10 cellular contexts compared by ENCODE assay signal in the genomic region with DNA sequence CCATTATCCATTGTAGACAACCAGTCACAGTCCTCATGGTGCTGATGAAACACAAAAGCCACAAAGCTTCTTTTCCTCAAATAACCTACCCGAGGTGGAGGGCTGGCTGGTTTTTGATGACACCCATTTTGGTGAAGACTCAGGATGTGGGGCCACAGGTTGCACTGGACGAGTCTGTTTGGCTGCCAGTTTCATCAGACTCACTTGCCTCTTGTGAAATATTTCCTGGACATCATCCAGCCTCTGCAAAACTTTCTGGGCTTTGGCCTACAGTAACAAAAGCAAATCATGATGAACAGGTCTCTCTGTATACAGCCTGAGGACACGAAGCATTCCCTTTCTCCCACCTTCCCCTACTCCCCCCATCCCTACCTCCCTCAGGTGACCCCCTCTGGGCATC. TPM values are rescaled to one million over a fixed set of nuclear protein-coding genes. Genes with fewer than 3 reads are reported as not detected.
DNase-seq lines count a peak whose midpoint lies in the region; ATAC-seq, FAIRE-seq and TF ChIP-seq lines count a peak whose summit lies in the region.
"Had no signal": no experiment of that assay in that cellular context is flagged by ENCODE, and none has a peak within 500 bp of the region (broad histone marks: within the 10 kb centered on the region; RNA-seq: fewer than 3 reads in every experiment).

No MANE protein-coding gene starts in this region.

- no peak overlapping the region for H3K9ac ChIP-seq in mesendoderm (ENCODE audit: low read length)
- H3K9ac ChIP-seq: BLaER1 treated with 17β-estradiol and CSF1 and Interleukin-3, amounts not matched to agents 10 nM and 100 nM had no signal

- peak overlapping the region; percentile 69 to 80 for H3K27ac ChIP-seq in A549
- H3K27ac ChIP-seq in left lung = peak overlapping the region in 1 of 2 donors; percentile 26
- no peak overlapping the region for H3K27ac ChIP-seq in mesendoderm (ENCODE audit: low read depth, low read length)

- no peak overlapping the region for H2AK5ac ChIP-seq in mesendoderm (ENCODE audit: low read length)

- whole genome bisulfite sequencing in A549 (ENCODE audit: missing lambda C conversion rate) = 14% methylated on average over 3 of the region's 3 CpGs
- no CpG with 5 or more reads among the region's 3 CpGs for WGBS in mesendoderm (ENCODE audit: extremely low coverage, insufficient coverage, low lambda C conversion rate)

- H3K4ac ChIP-seq in mesendoderm (ENCODE audit: low read depth, low read length) = no peak overlapping the region

- no peaks in the 10 kb centered on the region for H3K9me3 Mint-ChIP-seq in activated naive CD8-positive, alpha-beta T cell treated with anti-CD3 and anti-CD28 coated beads for 36 hours

- peak in 1 of 2 experiments; percentile 25 for DNase-seq in A549 (ENCODE audit: low read depth in 1 of 2, low spot score in 1 of 2)
- DNase-seq in KG1 (lab: John Stamatoyannopoulos, UW) = peak; percentile 20
- DNase-seq in astrocyte of the spinal cord (ENCODE audit: low read depth, low spot score) = peak; percentile 90
- DNase-seq in left lung = peak in 1 of 2 donors; percentile 54
- DNase-seq in mesendoderm = no peak
- no peak for DNase-seq in stimulated activated CD4-positive, alpha-beta T cell treated with anti-CD3 and anti-CD28 coated beads, Interleukin-1b, Interleukin-23, amount 100 ng/mL, for 48 hours
- DNase-seq in activated naive CD8-positive, alpha-beta T cell treated with anti-CD3 and anti-CD28 coated beads for 36 hours = no peak
- DNase-seq: activated T-cell treated with anti-CD3 and anti-CD28 coated beads, Interleukin-2, amount 50 U/mL, for 48 hours had no signal

- H3K9me3 ChIP-seq in A549 (no peaks in the 10 kb centered on the region; the same call in 2 of the 3 replicates), left lung (no peaks in the 10 kb centered on the region)

- no peak overlapping the region for H4K5ac ChIP-seq in mesendoderm (ENCODE audit: low read length)

- no peak overlapping the region for H3K23ac ChIP-seq in mesendoderm (ENCODE audit: low read length)

- TF ChIP-seq EP300 in A549 (IDR thresholded peaks at IDR 0.05) = peak in 1 of 2 experiments; percentile 31; a peak in 1 of 5 replicates

- H3K36me3 ChIP-seq in left lung (no peaks in the 10 kb centered on the region), mesendoderm (ENCODE audit: control insufficient read depth, insufficient read depth, low read length) (no peaks in the 10 kb centered on the region)

- no peak overlapping the region for H3K18ac ChIP-seq in mesendoderm (ENCODE audit: low read length)

- H3K79me2 ChIP-seq in mesendoderm (ENCODE audit: control insufficient read depth, insufficient read depth, low read length) = no peaks in the 10 kb centered on the region

- TF ChIP-seq POLR2A in A549 (IDR thresholded peaks at IDR 0.05; ENCODE audit: low read length) = no peak

- intact Hi-C loops in left lung (cut with DNase I) = no loop called here

- POLR2A ChIA-PET in A549 (lab: Yijun Ruan, JAX) = no interaction called here

- TF ChIP-seq CTCF in A549 (IDR thresholded peaks at IDR 0.05) (no peak), astrocyte of the spinal cord (IDR thresholded peaks at IDR 0.05; ENCODE audit: low read depth, low read length) (no peak), left lung (IDR thresholded peaks at IDR 0.05) (no peak)

- H4K8ac ChIP-seq in mesendoderm (ENCODE audit: low read depth, low read length) = no peak overlapping the region

- H3K56ac ChIP-seq in mesendoderm (ENCODE audit: low read length) = no peak overlapping the region

- CTCF ChIA-PET in A549 (lab: Yijun Ruan, JAX) = interaction anchor here (1.0 kb wide), 1 partner anchor 78 kb away, joined by 3 read pairs; no protein-coding TSS in a partner anchor

- H3K36me3 Mint-ChIP-seq in activated naive CD8-positive, alpha-beta T cell treated with anti-CD3 and anti-CD28 coated beads for 36 hours = peaks cover 18% of the 10 kb centered on the region

- no peak for TF ChIP-seq RAD21 in A549 (conservative IDR thresholded peaks at IDR 0.05 in 1 of 2, IDR thresholded peaks at IDR 0.05 in 1 of 2)

- no peaks in the 10 kb centered on the region for H3K27me3 Mint-ChIP-seq in activated naive CD8-positive, alpha-beta T cell treated with anti-CD3 and anti-CD28 coated beads for 36 hours

- peak; percentile 29 to 37; a peak in 3 of 6 replicates for ATAC-seq in A549
- ATAC-seq in left lung = peak; percentile 52
- no peak for ATAC-seq in GM18909 (IDR thresholded peaks at IDR 0.05; ENCODE audit: poor library complexity, unreplicated experiment)

- no peak overlapping the region for H2BK120ac ChIP-seq in mesendoderm (ENCODE audit: low read depth, low read length)

- no peaks in the 10 kb centered on the region for H3K4me1 Mint-ChIP-seq in activated naive CD8-positive, alpha-beta T cell treated with anti-CD3 and anti-CD28 coated beads for 36 hours

- peaks cover 34% of the 10 kb centered on the region for H3K4me1 ChIP-seq in A549
- peaks cover 0 to 49% of the 10 kb centered on the region in 2 donors for H3K4me1 ChIP-seq in left lung
- peaks cover 3% of the 10 kb centered on the region for H3K4me1 ChIP-seq in mesendoderm (ENCODE audit: control insufficient read depth, low read depth, low read length)

- H2BK15ac ChIP-seq in mesendoderm (replicated peaks; ENCODE audit: low read depth) = no peak overlapping the region

- H3K27me3 ChIP-seq in left lung = no peaks in the 10 kb centered on the region
- H3K27me3 ChIP-seq in mesendoderm (ENCODE audit: insufficient read depth, low read length, poor library complexity) = no peaks in the 10 kb centered on the region
- H3K27me3 ChIP-seq: BLaER1 treated with 17β-estradiol and CSF1 and Interleukin-3, amounts not matched to agents 10 nM and 100 nM had no signal

- no peak overlapping the region for H2BK5ac ChIP-seq in mesendoderm (ENCODE audit: low read length)

- H3K79me1 ChIP-seq in mesendoderm (ENCODE audit: low read length) = no peaks in the 10 kb centered on the region

- peak overlapping the region; percentile 37 for H3K4me2 ChIP-seq in A549
- no peak overlapping the region for H3K4me2 ChIP-seq in mesendoderm (ENCODE audit: low read length)

- no peak overlapping the region for H3K4me3 ChIP-seq in A549
- H3K4me3 ChIP-seq in astrocyte of the spinal cord (ENCODE audit: low read depth, low read length) = no peak overlapping the region
- no peak overlapping the region for H3K4me3 ChIP-seq in left lung
- no peak overlapping the region for H3K4me3 ChIP-seq in mesendoderm (ENCODE audit: low read length)
- H3K4me3 ChIP-seq: BLaER1 treated with 17β-estradiol and CSF1 and Interleukin-3, amounts not matched to agents 10 nM and 100 nM had no signal

- H3K27ac Mint-ChIP-seq in activated naive CD8-positive, alpha-beta T cell treated with anti-CD3 and anti-CD28 coated beads for 36 hours = no peak overlapping the region

- FAIRE-seq in A549 (lab: Jason Lieb, UNC) = no peak

- in situ Hi-C loops in astrocyte of the spinal cord (cut with HindIII; ENCODE audit: low sequenced_read_pairs) = no loop called here

- H3K4me3 Mint-ChIP-seq in activated naive CD8-positive, alpha-beta T cell treated with anti-CD3 and anti-CD28 coated beads for 36 hours = no peak overlapping the region

TF ChIP-seq in A549, 52 proteins besides CTCF, POLR2A, EP300 and RAD21:
- TF ChIP-seq CEBPB (IDR thresholded peaks at IDR 0.05) (peak; percentile 56 to 73), RNF2 (IDR thresholded peaks at IDR 0.05; ENCODE audit: borderline replicate concordance, low read depth) (no peak), RCOR1 (IDR thresholded peaks at IDR 0.05; ENCODE audit: low read depth, low read length) (no peak)
- TF ChIP-seq, protein P1, sequence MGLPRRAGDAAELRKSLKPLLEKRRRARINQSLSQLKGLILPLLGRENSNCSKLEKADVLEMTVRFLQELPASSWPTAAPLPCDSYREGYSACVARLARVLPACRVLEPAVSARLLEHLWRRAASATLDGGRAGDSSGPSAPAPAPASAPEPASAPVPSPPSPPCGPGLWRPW (IDR thresholded peaks at IDR 0.05) = 0 out of 2 replicates have a peak, but pooled peaks have one; percentile 38
TF ChIP-seq in A549: peak in this region for 2.

RNA-seq across cellular contexts. Expression of a gene that starts 42.2 kb away (rescaled TPM):
- polyA plus RNA-seq in A549 (2011; rRNA removed) (10.9 and 11.7 TPM in 2 replicates), A549 (2017; fragmentation: RNase III; extraction: RNeasy Plus Mini Kit Qiagen cat#74134 plus additional on column Dnase treatment) (4.7 to 4.8 TPM (median 4.7 TPM) in 3 replicates)
- 1.9 and 2.1 TPM in 2 replicates for polyA plus RNA-seq in A549 (2012; cell fraction: cytosol; rRNA removed)
- polyA plus RNA-seq in A549 (2012; cell fraction: nucleus; rRNA removed) = 1.00 and 1.5 TPM in 2 replicates
- polyA minus RNA-seq in A549 (2011; rRNA and poly(A)+ RNA removed) = 9.8 and 9.9 TPM in 2 replicates
- total RNA-seq in left lung = 10 to 100 TPM; 21.7 to 45.2 TPM
- polyA plus RNA-seq in mesendoderm (2013, experiment 1 of 2) = 5.9 TPM
- 5.5 TPM for polyA plus RNA-seq in mesendoderm (2013, experiment 2 of 2)
- 10 to 100 TPM; 11.3 to 13.3 TPM for total RNA-seq in activated naive CD8-positive, alpha-beta T cell treated with anti-CD3 and anti-CD28 coated beads for 36 hours

Comparison
In these comparisons a context has a peak if more than half of its experiments do, and no peak if none do; other contexts are left out.
1. DNase-seq: peak in KG1 (single experiment) and astrocyte of the spinal cord (single experiment); none in mesendoderm (single experiment), stimulated activated CD4-positive, alpha-beta T cell treated with anti-CD3 and anti-CD28 coated beads, Interleukin-1b, Interleukin-23, amount 100 ng/mL, for 48 hours (single experiment) and activated naive CD8-positive, alpha-beta T cell treated with anti-CD3 and anti-CD28 coated beads for 36 hours (single experiment).